Comparison of ENCODE assay signal across 16 cellular contexts in genomic region chr9:128056086-128056485, GRCh38. TPM values are rescaled to one million over a fixed set of nuclear protein-coding genes. Genes with fewer than 3 reads are reported as not detected.
DNase-seq lines count a peak whose midpoint lies in the region; FAIRE-seq and TF ChIP-seq lines count a peak whose summit lies in the region.
"Had no signal": no experiment of that assay in that cellular context is flagged by ENCODE, and none has a peak within 500 bp of the region (broad histone marks: within the 10 kb centered on the region; RNA-seq: fewer than 3 reads in every experiment).

No MANE protein-coding gene starts in this region.

- 81% methylated on average over 3 of the region's 3 CpGs; no CpG with 5 or more reads in 1 of the 2 experiments for WGBS in endodermal cell (ENCODE audit: insufficient coverage in 1 of 2, insufficient read length in 1 of 2), 2 experiments
- 50 to 76% methylated on average over 2 to 3 of the region's 3 CpGs for whole genome bisulfite sequencing in thyroid gland, 2 donors

- H3K9ac ChIP-seq in NT2/D1 (ENCODE audit: insufficient read length, low read depth): peak overlapping the region; percentile 59
- no peak overlapping the region for H3K9ac ChIP-seq in endodermal cell (ENCODE audit: extremely low read depth, low read length, poor library complexity, severe bottlenecking)
- H3K9ac ChIP-seq in mucosa of stomach (ENCODE audit: low read length): peak overlapping the region; percentile 48
- H3K9ac ChIP-seq: GM23248 had no signal

- H3K27me3 ChIP-seq in NT2/D1 (ENCODE audit: insufficient read depth, insufficient read length) (no peaks in the 10 kb centered on the region), endodermal cell (ENCODE audit: control insufficient read depth, insufficient read depth, low read length, poor library complexity, severe bottlenecking) (no peaks in the 10 kb centered on the region), mucosa of stomach (ENCODE audit: control insufficient read depth, insufficient read depth, low read length) (no peaks in the 10 kb centered on the region), thyroid gland (no peaks in the 10 kb centered on the region)
- H3K27me3 ChIP-seq: brain microvascular endothelial cell had no signal

- H3K4me3 ChIP-seq in NT2/D1 (ENCODE audit: insufficient read length, low read depth) (no peak overlapping the region), endodermal cell (ENCODE audit: low read length) (no peak overlapping the region), mucosa of stomach (ENCODE audit: low read length) (no peak overlapping the region), thyroid gland (replicated peaks in 1 of 3) (no peak overlapping the region)
- H3K4me3 ChIP-seq: GM23248 had no signal

- H3K36me3 ChIP-seq in NT2/D1 (ENCODE audit: insufficient read depth, insufficient read length, low read length) (no peaks in the 10 kb centered on the region), endodermal cell (ENCODE audit: control insufficient read depth, insufficient read depth, low read length) (no peaks in the 10 kb centered on the region), mucosa of stomach (ENCODE audit: control insufficient read depth, insufficient read depth, low read length) (no peaks in the 10 kb centered on the region), thyroid gland (no peaks in the 10 kb centered on the region)
- H3K36me3 ChIP-seq: brain microvascular endothelial cell had no signal

- H3K4me1 Mint-ChIP-seq in endodermal cell: peaks cover 24% of the 10 kb centered on the region
- H3K4me1 Mint-ChIP-seq in osteocyte (ENCODE audit: unreplicated experiment): peaks cover 14% of the 10 kb centered on the region

- intact Hi-C loops in thyroid gland (cut with DNase I): no loop called here

- H3K4me1 ChIP-seq in NT2/D1 (ENCODE audit: insufficient read depth, insufficient read length): peaks cover 19% of the 10 kb centered on the region
- H3K4me1 ChIP-seq in endodermal cell (ENCODE audit: control insufficient read depth, insufficient read depth, low read length): peaks cover 24% of the 10 kb centered on the region
- H3K4me1 ChIP-seq in mucosa of stomach (ENCODE audit: control insufficient read depth, insufficient read depth, low read length): peaks cover 33% of the 10 kb centered on the region
- H3K4me1 ChIP-seq in thyroid gland: peaks cover 49 to 69% of the 10 kb centered on the region in 2 donors

- no peak overlapping the region for H3K27ac ChIP-seq in endodermal cell (ENCODE audit: low read depth, low read length)
- peak overlapping the region; percentile 67 to 98 (median 95) for H3K27ac ChIP-seq in thyroid gland
- H3K27ac ChIP-seq: brain microvascular endothelial cell, GM23248 had no signal

- no peak for FAIRE-seq in D721Med (lab: Jason Lieb, UNC)
- FAIRE-seq: endometrium had no signal

- DNase-seq in NT2/D1 (ENCODE audit: low read depth, low spot score) (no peak), endodermal cell (peak; percentile 66), thyroid gland (peak; percentile 65 to 73), osteocyte (ENCODE audit: extremely low spot score, unreplicated experiment) (no peak), D721Med (ENCODE audit: insufficient read length, low spot score) (no peak)
- DNase-seq in stimulated activated CD4-positive, alpha-beta T cell treated with anti-CD3 and anti-CD28 coated beads, Interleukin-4, amount 100 ng/mL, for 24 hours: no peak
- DNase-seq in activated naive CD4-positive, alpha-beta T cell treated with anti-CD3 and anti-CD28 coated beads, Interleukin-2, amount 50 U/mL, for 16 hours: no peak
- DNase-seq: activated gamma-delta T cell; brain microvascular endothelial cell; GM23248; KBM-7; NCI-H1694 treated with DMSO at 0.1 percent for 48 hours; NCI-H774; stimulated activated CD4-positive, alpha-beta T cell treated with anti-CD3 and anti-CD28 coated beads, Interleukin-1b, Interleukin-23, amount 100 ng/mL, for 48 hours had no signal

- H3K27ac Mint-ChIP-seq in endodermal cell (no peak overlapping the region), osteocyte (ENCODE audit: unreplicated experiment) (no peak overlapping the region)

- H3K9me3 Mint-ChIP-seq in endodermal cell (no peaks in the 10 kb centered on the region), osteocyte (ENCODE audit: unreplicated experiment) (no peaks in the 10 kb centered on the region)

- no peaks in the 10 kb centered on the region for H3K27me3 Mint-ChIP-seq in endodermal cell (ENCODE audit: insufficient read depth)
- H3K27me3 Mint-ChIP-seq in osteocyte (ENCODE audit: unreplicated experiment): peaks cover 3% of the 10 kb centered on the region

- TF ChIP-seq POLR2A in thyroid gland (IDR thresholded peaks at IDR 0.05): no peak

- H3K9me3 ChIP-seq in NT2/D1 (ENCODE audit: insufficient read depth, low read length) (no peaks in the 10 kb centered on the region), endodermal cell (ENCODE audit: control insufficient read depth, low read length) (no peaks in the 10 kb centered on the region), mucosa of stomach (ENCODE audit: control insufficient read depth, low read length) (no peaks in the 10 kb centered on the region), thyroid gland (no peaks in the 10 kb centered on the region)

- H3K4me3 Mint-ChIP-seq in endodermal cell: no peak overlapping the region
- no peak overlapping the region for H3K4me3 Mint-ChIP-seq in osteocyte (ENCODE audit: unreplicated experiment)

- TF ChIP-seq CTCF in endodermal cell (conservative IDR thresholded peaks at IDR 0.05) (no peak), thyroid gland (IDR thresholded peaks at IDR 0.05) (no peak), osteocyte (IDR thresholded peaks at IDR 0.05) (no peak), D721Med (IDR thresholded peaks at IDR 0.05; ENCODE audit: insufficient read depth, missing control alignments) (no peak)

- H3K36me3 Mint-ChIP-seq in endodermal cell (ENCODE audit: low read depth) (peaks cover under 1% of the 10 kb centered on the region), osteocyte (ENCODE audit: unreplicated experiment) (peaks cover under 1% of the 10 kb centered on the region)

RNA-seq across cellular contexts. Expression of gene NAIF1, which starts 11.0 kb away (rescaled TPM):
- 1 to 10 TPM; 6.2 to 6.6 TPM for total RNA-seq in endodermal cell
- polyA plus RNA-seq in endodermal cell (2013, experiment 1 of 2): 7.9 TPM
- 7.3 TPM for polyA plus RNA-seq in endodermal cell (2013, experiment 2 of 2)
- total RNA-seq in thyroid gland: 10 to 100 TPM in 2 of 4 donors, 1 to 10 TPM in 2; 5.3 to 17.2 (median 9.4) TPM
- total RNA-seq in osteocyte: 8.4 and 8.8 TPM in 2 replicates

RNA-seq across cellular contexts. Expression of gene SLC25A25, which starts 11.9 kb away (rescaled TPM):
- 10 to 100 TPM; 12.9 to 13.1 TPM for total RNA-seq in endodermal cell
- polyA plus RNA-seq in endodermal cell (2013, experiment 1 of 2): 12.8 TPM
- 11.1 TPM for polyA plus RNA-seq in endodermal cell (2013, experiment 2 of 2)
- 10 to 100 TPM; 21.9 to 42.0 (median 30.8) TPM for total RNA-seq in thyroid gland
- total RNA-seq in osteocyte: 15.6 and 18.0 TPM in 2 replicates

Comparison
In these comparisons a context has a peak if more than half of its experiments do, and no peak if none do; other contexts are left out.
1. DNase-seq: peak in endodermal cell (single experiment) and thyroid gland (2 of 2); none in NT2/D1 (single experiment), osteocyte (single experiment), D721Med (single experiment), stimulated activated CD4-positive, alpha-beta T cell treated with anti-CD3 and anti-CD28 coated beads, Interleukin-4, amount 100 ng/mL, for 24 hours (single experiment) and activated naive CD4-positive, alpha-beta T cell treated with anti-CD3 and anti-CD28 coated beads, Interleukin-2, amount 50 U/mL, for 16 hours (single experiment).